Comparison of ENCODE assay signal across 1 cellular context in the genomic region with DNA sequence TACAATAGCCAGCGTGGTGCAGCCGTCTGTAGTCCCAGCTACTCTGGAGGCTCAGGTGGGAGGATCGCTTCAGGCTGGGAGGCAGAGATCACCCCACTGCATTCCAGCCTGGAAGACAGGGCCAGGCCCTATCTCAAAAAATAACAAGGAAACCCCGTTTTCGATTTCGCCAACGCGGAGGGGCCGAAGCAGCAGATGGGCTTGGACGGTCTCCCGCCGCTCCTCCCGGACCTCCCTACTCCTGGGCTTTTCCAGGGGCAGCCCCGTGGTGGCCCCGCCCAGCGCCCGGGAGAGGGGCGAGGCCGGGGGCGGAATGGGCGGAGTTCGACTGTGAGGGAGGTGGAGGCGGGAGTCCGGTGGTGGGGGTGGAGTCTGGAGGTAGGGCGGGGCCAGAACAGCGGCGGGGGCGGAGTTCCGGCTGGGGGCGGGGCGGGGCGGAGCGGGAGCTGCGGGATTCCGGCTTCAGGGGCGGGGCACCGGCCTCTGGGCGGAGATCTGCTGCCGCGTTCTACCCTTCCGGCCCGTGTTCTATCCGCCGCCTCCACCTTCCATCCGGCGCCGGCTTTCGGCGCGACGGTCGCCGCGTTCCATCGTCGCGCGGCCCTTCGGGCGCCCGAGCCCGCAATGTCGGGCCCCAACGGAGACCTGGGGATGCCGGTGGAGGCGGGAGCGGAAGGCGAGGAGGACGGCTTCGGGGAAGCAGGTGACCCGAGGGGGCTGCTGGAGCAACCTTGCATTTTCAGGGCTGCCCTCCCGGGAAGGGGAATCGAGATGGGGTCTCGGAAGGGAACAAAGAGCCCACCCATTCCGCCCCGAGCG.
TF ChIP-seq lines count a peak whose summit lies in the region.

A gene with protein sequence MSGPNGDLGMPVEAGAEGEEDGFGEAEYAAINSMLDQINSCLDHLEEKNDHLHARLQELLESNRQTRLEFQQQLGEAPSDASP (plus strand): TSS at position 482 of the 819 bp plus-strand sequence. CDS start 143 bp downstream, at position 625.

TF ChIP-seq in H1, 55 proteins besides CTCF, POLR2A, EP300 and RAD21 (continued from another document):
- TF ChIP-seq CEBPB (IDR thresholded peaks at IDR 0.05; ENCODE audit: low read depth, low read length): no peak
